Comparison of ENCODE assay signal across 20 cellular contexts in genomic region chr2:37629529-37629928, GRCh38. TPM values are rescaled to one million over a fixed set of nuclear protein-coding genes. Genes with fewer than 3 reads are reported as not detected.
DNase-seq lines count a peak whose midpoint lies in the region; ATAC-seq and TF ChIP-seq lines count a peak whose summit lies in the region.
"Had no signal": no experiment of that assay in that cellular context is flagged by ENCODE, and none has a peak within 500 bp of the region (broad histone marks: within the 10 kb centered on the region; RNA-seq: fewer than 3 reads in every experiment).

No MANE protein-coding gene starts in this region.

- H3K9me3 ChIP-seq in osteoblast (ENCODE audit: low read depth, low read length) = no peaks in the 10 kb centered on the region
- H3K9me3 ChIP-seq: adrenal gland, Peyer's patch had no signal

- no peaks in the 10 kb centered on the region for H3K36me3 ChIP-seq in brain microvascular endothelial cell (replicated peaks)
- no peaks in the 10 kb centered on the region for H3K36me3 ChIP-seq in osteoblast (ENCODE audit: insufficient read depth, low read length)
- H3K36me3 ChIP-seq: adrenal gland, Peyer's patch had no signal

- H3K4me2 ChIP-seq in osteoblast (ENCODE audit: insufficient read depth, low read length) = no peak overlapping the region

- H4K20me1 ChIP-seq in osteoblast (ENCODE audit: insufficient read depth, low read length) = no peaks in the 10 kb centered on the region

- POLR2A ChIA-PET in GM10248 (lab: Yijun Ruan, JAX) = no interaction called here

- in situ Hi-C loops in brain microvascular endothelial cell (cut with HindIII; ENCODE audit: low pct_ligation_motif_present, low sequenced_read_pairs) = no loop called here

- H3K4me1 ChIP-seq in osteoblast (ENCODE audit: insufficient read depth, low read length) = peaks cover 70% of the 10 kb centered on the region

- TF ChIP-seq CTCF in brain microvascular endothelial cell (IDR thresholded peaks at IDR 0.05; ENCODE audit: low read depth, low read length, missing control alignments) (no peak), osteoblast (IDR thresholded peaks at IDR 0.05; ENCODE audit: extremely low read depth, low read depth, low read length) (no peak), GM10248 (IDR thresholded peaks at IDR 0.05; ENCODE audit: control extremely low read depth, extremely low read depth, low read depth, missing control alignments) (no peak)

- peak; percentile 28 for ATAC-seq in HG03565 (IDR thresholded peaks at IDR 0.05; ENCODE audit: unreplicated experiment)
- ATAC-seq: activated CD4-positive, CD25-positive, alpha-beta regulatory T cell treated with anti-CD3 and anti-CD28 coated beads, Interleukin-2, amount 50 U/mL, for 24 hours; T-cell had no signal

- CTCF ChIA-PET in GM10248 (lab: Yijun Ruan, JAX) = interaction anchor here (0.7 to 2.5 kb wide), 6 partner anchors 62 to 248 kb away, joined by 3 to 6 read pairs (median 4); no protein-coding TSS in a partner anchor

- H2AFZ ChIP-seq in osteoblast (ENCODE audit: low read length) = no peak overlapping the region

- H3K4me3 ChIP-seq in brain microvascular endothelial cell (ENCODE audit: low read depth, low read length) (no peak overlapping the region), osteoblast (ENCODE audit: insufficient read depth, low read length) (no peak overlapping the region)
- H3K4me3 ChIP-seq: adrenal gland, Peyer's patch, skin epidermis had no signal

- H3K79me2 ChIP-seq in osteoblast (ENCODE audit: insufficient read depth, low read length) = no peaks in the 10 kb centered on the region

- DNase-seq in DMS53 (lab: John Stamatoyannopoulos, UW) (peak; percentile 12), DMS53 treated with DMSO at 0.1 percent for 48 hours (lab: John Stamatoyannopoulos, UW; ENCODE audit: unreplicated experiment) (no peak), brain microvascular endothelial cell (peak; percentile 75), osteoblast (ENCODE audit: insufficient read length, low spot score, missing footprints) (no peak), SW480 (ENCODE audit: low spot score) (no peak), NCI-H2029 treated with DMSO at 0.1 percent for 48 hours (lab: John Stamatoyannopoulos, UW) (no peak), GM10248 (ENCODE audit: extremely low spot score) (no peak)
- DNase-seq: activated T-cell treated with anti-CD3 and anti-CD28 coated beads for 4 hours; adrenal gland; CD4-positive, alpha-beta T cell; head of caudate nucleus; islet precursor cell; NCI-H2081 treated with DMSO at 0.1 percent for 48 hours; NCI-H748 treated with DMSO at 0.1 percent for 48 hours; occipital lobe; Peyer's patch; T-cell had no signal

- no peaks in the 10 kb centered on the region for H3K27me3 ChIP-seq in brain microvascular endothelial cell (replicated peaks)
- no peaks in the 10 kb centered on the region for H3K27me3 ChIP-seq in osteoblast (ENCODE audit: insufficient read depth, low read length)
- H3K27me3 ChIP-seq: adrenal gland, Peyer's patch had no signal

- peak overlapping the region; percentile 54 for H3K27ac ChIP-seq in brain microvascular endothelial cell
- H3K27ac ChIP-seq in osteoblast (ENCODE audit: low read depth, low read length) = peak overlapping the region; percentile 93
- H3K27ac ChIP-seq: adrenal gland, Peyer's patch, skin epidermis had no signal

RNA-seq across cellular contexts. Expression of gene CDC42EP3, which starts 41.9 kb away (rescaled TPM):
- 121 and 136 TPM in 2 replicates for total RNA-seq in osteoblast

Comparison
In these comparisons a context has a peak if more than half of its experiments do, and no peak if none do; other contexts are left out.
1. DNase-seq: peak in DMS53 (single experiment) and brain microvascular endothelial cell (single experiment); none in DMS53 treated with DMSO at 0.1 percent for 48 hours (single experiment), osteoblast (single experiment), SW480 (single experiment), NCI-H2029 treated with DMSO at 0.1 percent for 48 hours (single experiment) and GM10248 (single experiment).